Comparison of ENCODE assay signal across 8 cellular contexts in genomic region chr17:7035591-7036368, GRCh38. TPM values are rescaled to one million over a fixed set of nuclear protein-coding genes. Genes with fewer than 3 reads are reported as not detected.
DNase-seq lines count a peak whose midpoint lies in the region; FAIRE-seq and TF ChIP-seq lines count a peak whose summit lies in the region.

SLC16A13 (plus strand) TSS chr17:7036015; CDS start chr17:7036383, 368 bp downstream.

- H3K4me3 ChIP-seq in HFF-Myc (replicated peaks; ENCODE audit: low read depth, low read length): peak within 1 kb of the TSS; percentile 69
- H3K4me3 ChIP-seq in neuron (ENCODE audit: low read length): peak within 1 kb of the TSS; percentile 52
- H3K4me3 ChIP-seq in subcutaneous abdominal adipose tissue (ENCODE audit: low read depth in 1 of 5, low read length in 5 of 5): peak within 1 kb of the TSS; percentile 22 to 83 (median 71)

- H3K9me3 ChIP-seq in neuron (ENCODE audit: low read length) (no peaks in the 10 kb centered on the region), subcutaneous abdominal adipose tissue (ENCODE audit: control insufficient read depth in 5 of 5, low read length in 5 of 5) (no peaks in the 10 kb centered on the region)

- H3K4me1 Mint-ChIP-seq in activated naive CD4-positive, alpha-beta T cell treated with anti-CD3 and anti-CD28 coated beads for 36 hours (ENCODE audit: low read depth): peaks cover 49% of the 10 kb centered on the region

- no peaks in the 10 kb centered on the region for H3K27me3 Mint-ChIP-seq in activated naive CD4-positive, alpha-beta T cell treated with anti-CD3 and anti-CD28 coated beads for 36 hours (ENCODE audit: low read depth)

- intact Hi-C loops in activated naive CD4-positive, alpha-beta T cell treated with anti-CD3 and anti-CD28 coated beads for 36 hours (cut with micrococcal nuclease): loop anchor here (1.0 kb wide), 4 partner anchors 8 to 25 kb away; partner anchors contain the start of gene BCL6B

- peak within 1 kb of the TSS; percentile 85 for H3K27ac ChIP-seq in subcutaneous abdominal adipose tissue (ENCODE audit: low read depth, low read length)

- peaks cover 6% of the 10 kb centered on the region for H3K36me3 Mint-ChIP-seq in activated naive CD4-positive, alpha-beta T cell treated with anti-CD3 and anti-CD28 coated beads for 36 hours (ENCODE audit: low read depth)

- peak within 1 kb of the TSS; percentile 30 for H2AFZ ChIP-seq in neuron (ENCODE audit: low read depth, low read length)

- H3K9me3 Mint-ChIP-seq in activated naive CD4-positive, alpha-beta T cell treated with anti-CD3 and anti-CD28 coated beads for 36 hours: peaks cover 2% of the 10 kb centered on the region

- CTCF ChIA-PET in activated naive CD4-positive, alpha-beta T cell treated with anti-CD3 and anti-CD28 coated beads for 36 hours (lab: Charles Lee): interaction anchor here (0.8 to 5.7 kb wide), 5 partner anchors 10 to 369 kb away, joined by 3 to 37 read pairs (median 6); partner anchors contain the start of gene BCL6B

- H3K4me1 ChIP-seq in neuron (ENCODE audit: insufficient read depth, low read length) (peaks cover 15% of the 10 kb centered on the region), subcutaneous abdominal adipose tissue (ENCODE audit: control insufficient read depth in 5 of 5, insufficient read depth in 5 of 5, low read length in 5 of 5) (peaks cover 0 to 29% (median 22%) of the 10 kb centered on the region in 5 donors)

- H3K27ac Mint-ChIP-seq in activated naive CD4-positive, alpha-beta T cell treated with anti-CD3 and anti-CD28 coated beads for 36 hours: peak within 1 kb of the TSS; percentile 99

- H3K27me3 ChIP-seq in neuron (ENCODE audit: insufficient read depth, low read length) (no peaks in the 10 kb centered on the region), subcutaneous abdominal adipose tissue (ENCODE audit: control insufficient read depth in 5 of 5, insufficient read depth in 4 of 5, low read length in 5 of 5) (peaks cover 0 to 4% (median 2%) of the 10 kb centered on the region in 5 donors)

- TF ChIP-seq CTCF in HFF-Myc (IDR thresholded peaks at IDR 0.05; ENCODE audit: low read depth, low read length, missing control alignments): no peak

- no peak for FAIRE-seq in frontal cortex (lab: Jason Lieb, UNC)

- H3K36me3 ChIP-seq in neuron (ENCODE audit: insufficient read depth, low read length) (no peaks in the 10 kb centered on the region), subcutaneous abdominal adipose tissue (ENCODE audit: control insufficient read depth in 5 of 5, insufficient read depth in 5 of 5, low read length in 5 of 5) (peaks cover 0 to 3% (median 0%) of the 10 kb centered on the region in 5 donors)

- peak within 1 kb of the TSS; percentile 96 for H3K4me3 Mint-ChIP-seq in activated naive CD4-positive, alpha-beta T cell treated with anti-CD3 and anti-CD28 coated beads for 36 hours

- H3K9ac ChIP-seq in subcutaneous abdominal adipose tissue (ENCODE audit: low read length in 5 of 5): peak within 1 kb of the TSS; percentile 10 to 72 (median 41)

- DNase-seq in GM04504 (ENCODE audit: low read depth): peak; percentile 92
- peak; percentile 82 for DNase-seq in HFF-Myc (ENCODE audit: extremely low read depth, low read depth)
- peak; percentile 95 for DNase-seq in MV-4-11 (lab: John Stamatoyannopoulos, UW)
- DNase-seq in SK-N-DZ (ENCODE audit: low spot score): peak; percentile 78
- peak; percentile 99 for DNase-seq in activated naive CD4-positive, alpha-beta T cell treated with anti-CD3 and anti-CD28 coated beads for 36 hours
- peak; percentile 82 to 97 for DNase-seq in frontal cortex (ENCODE audit: low spot score in 2 of 2)

RNA-seq across cellular contexts. Expression of gene SLC16A13, which starts in this region (rescaled TPM):
- not detected in 2 replicates for polyA plus RNA-seq in SK-N-DZ (2014; cell fraction: cytosol; rRNA removed)
- not detected in 2 replicates for polyA plus RNA-seq in SK-N-DZ (2014; cell fraction: nucleus; rRNA removed)
- 1 to 10 TPM; 4.1 to 5.3 TPM for total RNA-seq in activated naive CD4-positive, alpha-beta T cell treated with anti-CD3 and anti-CD28 coated beads for 36 hours
- 0.82 TPM for total RNA-seq in frontal cortex

Comparison
In these comparisons a context has a peak if more than half of its experiments do, and no peak if none do; other contexts are left out.
1. Peak in every context shown above with its lines: DNase-seq, H3K4me3 ChIP-seq and H3K27ac ChIP-seq.
2. Peak in DNase-seq in frontal cortex; RNA of the gene not detected or under 1 TPM.